8 cellular contexts compared by ENCODE assay signal in the genomic region with DNA sequence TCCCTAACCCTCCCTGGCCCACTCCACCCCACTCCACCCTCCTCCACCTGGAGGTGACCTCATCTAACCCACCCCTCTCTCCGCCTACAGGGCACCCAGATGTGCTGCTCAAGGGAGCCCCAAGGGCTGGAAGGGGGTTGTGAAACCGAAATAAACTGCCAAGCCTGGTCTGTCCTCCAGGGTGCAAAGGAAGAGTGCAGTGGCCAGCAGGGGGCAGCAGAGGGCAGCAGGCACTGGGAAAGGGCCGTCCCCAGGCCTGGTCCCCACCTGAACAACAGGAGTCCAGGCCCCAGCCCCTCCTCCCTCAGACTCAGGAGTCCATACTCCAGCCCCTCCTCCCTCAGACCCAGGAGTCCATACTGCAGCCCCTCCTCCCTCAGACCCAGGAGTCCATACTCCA. TPM values are rescaled to one million over a fixed set of nuclear protein-coding genes. Genes with fewer than 3 reads are reported as not detected.
DNase-seq lines count a peak whose midpoint lies in the region; ATAC-seq and TF ChIP-seq lines count a peak whose summit lies in the region.

No MANE protein-coding gene starts in this region.

- no peaks in the 10 kb centered on the region for H3K36me3 ChIP-seq in BJ (ENCODE audit: control insufficient read depth, insufficient read depth, low read length)
- H3K36me3 ChIP-seq in SJCRH30, result no peaks in the 10 kb centered on the region
- no peaks in the 10 kb centered on the region for H3K36me3 ChIP-seq in trophoblast cell (ENCODE audit: control insufficient read depth in 1 of 2, insufficient read depth in 2 of 2, low read length in 2 of 2)

- WGBS in trophoblast cell (ENCODE audit: extremely low coverage, insufficient coverage, insufficient read length), result no CpG with 5 or more reads among the region's 3 CpGs

- POLR2A ChIA-PET in BJ (lab: Charles Lee), result no interaction called here

- peak; percentile 71 for ATAC-seq in GM19395 (IDR thresholded peaks at IDR 0.05; ENCODE audit: unreplicated experiment)

- H3K4me1 ChIP-seq in SJCRH30 (no peaks in the 10 kb centered on the region), trophoblast cell (ENCODE audit: control insufficient read depth in 1 of 2, insufficient read depth in 2 of 2, low read length in 2 of 2) (peaks cover 4 to 5% of the 10 kb centered on the region in 2 experiments)

- no peak overlapping the region for H4K12ac ChIP-seq in trophoblast cell (ENCODE audit: low read depth, low read length)

- no peak overlapping the region for H3K23ac ChIP-seq in trophoblast cell (ENCODE audit: low read length)

- H2BK12ac ChIP-seq in trophoblast cell (ENCODE audit: low read length), result no peak overlapping the region

- no peak overlapping the region for H3K18ac ChIP-seq in trophoblast cell (ENCODE audit: low read length)

- H3K27me3 ChIP-seq in BJ (ENCODE audit: control insufficient read depth, insufficient read depth, low read length), result peaks cover 3% of the 10 kb centered on the region; the same call in 1 of the 2 replicates
- 0 out of 2 replicates have a peak, but pooled peaks cover 2% of the 10 kb centered on the region for H3K27me3 ChIP-seq in SJCRH30
- H3K27me3 ChIP-seq in trophoblast cell (ENCODE audit: insufficient read depth, low read length), result no peaks in the 10 kb centered on the region

- no peak overlapping the region for H2AFZ ChIP-seq in trophoblast cell (ENCODE audit: insufficient read depth, low read length, poor library complexity)

- H2BK5ac ChIP-seq in trophoblast cell (ENCODE audit: low read depth, low read length, poor library complexity), result no peak overlapping the region

- H4K8ac ChIP-seq in trophoblast cell (ENCODE audit: low read depth, low read length), result no peak overlapping the region

- H3K9ac ChIP-seq in trophoblast cell (ENCODE audit: low read length), result peak overlapping the region; percentile 75

- TF ChIP-seq CTCF in BJ (IDR thresholded peaks at IDR 0.05; ENCODE audit: insufficient read depth, low read depth, low read length), result peak; percentile 98

- no peak overlapping the region for H4K91ac ChIP-seq in trophoblast cell (ENCODE audit: low read depth, low read length)

- no peaks in the 10 kb centered on the region for H3K79me1 ChIP-seq in trophoblast cell (ENCODE audit: low read length)

- no peak overlapping the region for H3K4me3 ChIP-seq in BJ (ENCODE audit: low read depth, low read length)
- H3K4me3 ChIP-seq in SJCRH30, result no peak overlapping the region
- H3K4me3 ChIP-seq in trophoblast cell (ENCODE audit: low read depth, low read length), result no peak overlapping the region

- H3K79me2 ChIP-seq in trophoblast cell (ENCODE audit: control insufficient read depth, insufficient read depth, low read length, poor library complexity), result no peaks in the 10 kb centered on the region

- no peak overlapping the region for H3K27ac ChIP-seq in SJCRH30
- no peak overlapping the region for H3K27ac ChIP-seq in trophoblast cell (ENCODE audit: low read depth, low read length)

- H2AK5ac ChIP-seq in trophoblast cell (ENCODE audit: low read length), result no peak overlapping the region

- H3K4me2 ChIP-seq in trophoblast cell (ENCODE audit: low read length), result no peak overlapping the region

- CTCF ChIA-PET in BJ (lab: Yijun Ruan, JAX), result no interaction called here

- no peak overlapping the region for H3K14ac ChIP-seq in trophoblast cell (ENCODE audit: low read length)

- DNase-seq in BJ (ENCODE audit: low read depth) (no peak), LoVo (ENCODE audit: low spot score) (peak; percentile 65), SJCRH30 (peak; percentile 81 to 89), activated gamma-delta T cell (lab: John Stamatoyannopoulos, UW) (peak; percentile 40), germinal center (ENCODE audit: low spot score) (peak; percentile 90), trophoblast cell (peak; percentile 73 to 81), ureter (ENCODE audit: low spot score) (peak; percentile 86)

- no peak overlapping the region for H3K4ac ChIP-seq in trophoblast cell (ENCODE audit: low read depth, low read length)

- H2BK120ac ChIP-seq in trophoblast cell (ENCODE audit: insufficient read depth, low read length, poor library complexity), result no peak overlapping the region

- no peaks in the 10 kb centered on the region for H3K9me3 ChIP-seq in SJCRH30 (replicated peaks)
- no peaks in the 10 kb centered on the region for H3K9me3 ChIP-seq in trophoblast cell (ENCODE audit: insufficient read depth, low read depth, low read length)

RNA-seq across cellular contexts. Expression of a gene that starts 8.4 kb away (rescaled TPM):
- polyA plus RNA-seq in BJ (2011; rRNA removed), result 4.7 and 8.9 TPM in 2 replicates
- polyA minus RNA-seq in BJ (2011; rRNA and poly(A)+ RNA removed), result 2.1 and 6.3 TPM in 2 replicates
- 15.5 and 15.9 TPM in 2 replicates for total RNA-seq in SJCRH30 (2014; rRNA removed; shearing (Covaris generic))
- polyA plus RNA-seq in trophoblast cell (2013), result 33.0 and 36.2 TPM in 2 replicates
- total RNA-seq in ureter, result 136 TPM

RNA-seq across cellular contexts. Expression of a gene that starts 22.8 kb away (rescaled TPM):
- not detected in 2 replicates for polyA plus RNA-seq in BJ (2011; rRNA removed)
- polyA minus RNA-seq in BJ (2011; rRNA and poly(A)+ RNA removed), result not detected in 2 replicates
- total RNA-seq in SJCRH30 (2014; rRNA removed; shearing (Covaris generic)), result not detected in 2 replicates
- polyA plus RNA-seq in trophoblast cell (2013), result 1.4 and 1.7 TPM in 2 replicates
- 49.5 TPM for total RNA-seq in ureter

RNA-seq across cellular contexts. Expression of a gene that starts 45.6 kb away (rescaled TPM):
- polyA plus RNA-seq in BJ (2011; rRNA removed), result 80.6 and 107 TPM in 2 replicates
- 65.1 and 92.0 TPM in 2 replicates for polyA minus RNA-seq in BJ (2011; rRNA and poly(A)+ RNA removed)
- total RNA-seq in SJCRH30 (2014; rRNA removed; shearing (Covaris generic)), result 46.0 and 50.2 TPM in 2 replicates
- polyA plus RNA-seq in trophoblast cell (2013), result 281 and 282 TPM in 2 replicates
- 66.7 TPM for total RNA-seq in ureter

RNA-seq across cellular contexts. Expression of a gene that starts 52.0 kb away (rescaled TPM):
- 5.0 and 9.1 TPM in 2 replicates for polyA plus RNA-seq in BJ (2011; rRNA removed)
- polyA minus RNA-seq in BJ (2011; rRNA and poly(A)+ RNA removed), result 6.2 and 7.1 TPM in 2 replicates
- total RNA-seq in SJCRH30 (2014; rRNA removed; shearing (Covaris generic)), result 7.3 and 10.0 TPM in 2 replicates
- 1.7 and 2.0 TPM in 2 replicates for polyA plus RNA-seq in trophoblast cell (2013)
- total RNA-seq in ureter, result 68.4 TPM

Comparison
In these comparisons a context has a peak if more than half of its experiments do, and no peak if none do; other contexts are left out.
1. RNA of a gene that starts 22.8 kb away (total RNA-seq): 49.5 TPM in ureter (single experiment); not detected in SJCRH30; every median in the first group is over 10 times any median in the second.